In genomic region chr20:17541596-17541995, GRCh38 we compare ENCODE assay signal across 15 cellular contexts.
"Had no signal": no experiment of that assay in that cellular context is flagged by ENCODE, and none has a peak within 500 bp of the region (broad histone marks: within the 10 kb centered on the region; RNA-seq: fewer than 3 reads in every experiment).

No MANE protein-coding gene starts in this region.

- ATAC-seq: activated CD4-positive, CD25-positive, alpha-beta regulatory T cell treated with anti-CD3 and anti-CD28 coated beads, Interleukin-2, amount 50 U/mL, for 24 hours; activated naive CD8-positive, alpha-beta T cell treated with anti-CD3 and anti-CD28 coated beads, Interleukin-2, amount 50 U/mL, for 24 hours; left ventricle myocardium superior; stimulated activated effector memory CD8-positive, alpha-beta T cell treated with anti-CD3 and anti-CD28 coated beads, Interleukin-12 subunit alpha, Interleukin-12 subunit beta, amount 100 ng/mL, for 72 hours; T-cell had no signal

- H3K36me3 ChIP-seq: colonic mucosa, esophagus squamous epithelium had no signal

- H3K27me3 ChIP-seq: colonic mucosa, esophagus squamous epithelium had no signal

- H2AFZ ChIP-seq: parathyroid adenoma had no signal

- H3K27ac ChIP-seq: colonic mucosa, parathyroid adenoma had no signal

- H3K9me3 ChIP-seq: colonic mucosa, esophagus squamous epithelium had no signal

- H3K4me3 ChIP-seq: colonic mucosa, esophagus squamous epithelium had no signal

- H3K9ac ChIP-seq: parathyroid adenoma had no signal

- H3K4me1 ChIP-seq: colonic mucosa had no signal

- DNase-seq: activated CD4-positive, alpha-beta T cell treated with anti-CD3 and anti-CD28 coated beads, Interleukin-2, amount 50 U/mL, for 1 hour; activated CD8-positive, alpha-beta memory T cell treated with anti-CD3 and anti-CD28 coated beads for 24 hours; activated naive CD4-positive, alpha-beta T cell treated with Interleukin-2 at 50 U/mL for 16 hours; activated naive CD8-positive, alpha-beta T cell treated with anti-CD3 and anti-CD28 coated beads, Interleukin-2, amount 50 U/mL, for 24 hours; colonic mucosa; effector CD4-positive, alpha-beta T cell; esophagus squamous epithelium; hypothalamus; left ventricle myocardium superior; naive B cell; T-cell; T-helper 9 cell had no signal
